ENCODE assay signal across 28 cellular contexts in the genomic region with DNA sequence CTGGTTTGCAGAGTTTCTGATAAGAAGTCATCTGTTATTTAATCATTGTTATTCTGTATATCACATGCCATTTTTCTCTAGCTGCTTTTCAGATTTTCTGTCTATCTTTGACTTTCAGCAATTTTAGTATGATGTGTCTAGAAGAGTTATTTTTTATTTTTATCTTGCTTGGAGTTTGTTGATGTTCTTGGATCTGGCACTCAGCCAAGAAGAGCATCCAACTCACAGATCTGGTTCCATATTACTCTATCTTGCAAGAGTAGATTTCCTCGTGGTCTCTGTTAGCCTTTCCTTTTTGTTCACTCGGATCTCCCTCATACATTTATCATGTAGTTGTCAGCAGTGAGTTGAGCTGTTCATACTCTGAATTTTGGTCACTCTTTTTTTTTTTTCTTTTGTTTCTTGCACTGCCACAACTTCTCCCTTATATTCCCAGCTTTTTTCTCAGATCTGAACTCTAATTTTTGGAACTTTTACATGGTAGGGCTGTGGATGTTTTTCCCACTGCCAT. TPM values are rescaled to one million over a fixed set of nuclear protein-coding genes. Genes with fewer than 3 reads are reported as not detected.
"Had no signal": no experiment of that assay in that cellular context is flagged by ENCODE, and none has a peak within 500 bp of the region (broad histone marks: within the 10 kb centered on the region; RNA-seq: fewer than 3 reads in every experiment).

No MANE protein-coding gene starts in this region.

- ATAC-seq: activated CD4-positive, alpha-beta T cell treated with anti-CD3 and anti-CD28 coated beads for 36 hours; activated T-helper 17 cell treated with anti-CD3 and anti-CD28 coated beads, Interleukin-2, amount 50 U/mL, for 72 hours; effector memory CD8-positive, alpha-beta T cell; gastroesophageal sphincter; left ventricle myocardium superior; natural killer cell treated with Interleukin-12 subunit alpha and Interleukin-12 subunit beta and Interleukin-15 and Interleukin-18, amount 100 ng/mL, for 72 hours; pancreas; psoas muscle; right cardiac atrium; stimulated activated effector memory CD8-positive, alpha-beta T cell treated with anti-CD3 and anti-CD28 coated beads, Interleukin-12 subunit alpha, Interleukin-12 subunit beta, amount 100 ng/mL, for 72 hours had no signal

- H3K27ac Mint-ChIP-seq: activated B cell treated with CpG ODN at 0.5 μM for 24 hours; activated CD4-positive, alpha-beta T cell treated with anti-CD3 and anti-CD28 coated beads for 36 hours; activated naive CD8-positive, alpha-beta T cell treated with anti-CD3 and anti-CD28 coated beads for 36 hours; activated T-cell treated with anti-CD3 and anti-CD28 coated beads, Interleukin-2, amount 50 U/mL, for 24 hours; activated T-helper 17 cell treated with anti-CD3 and anti-CD28 coated beads, Interleukin-2, amount 50 U/mL, for 72 hours; effector memory CD8-positive, alpha-beta T cell; natural killer cell treated with Interleukin-12 subunit alpha and Interleukin-12 subunit beta and Interleukin-15 and Interleukin-18, amount 100 ng/mL, for 72 hours; stimulated activated effector memory CD8-positive, alpha-beta T cell treated with anti-CD3 and anti-CD28 coated beads, Interleukin-12 subunit alpha, Interleukin-12 subunit beta, amount 100 ng/mL, for 72 hours had no signal

- H3K4me1 Mint-ChIP-seq: activated B cell treated with CpG ODN at 0.5 μM for 24 hours; activated CD4-positive, alpha-beta T cell treated with anti-CD3 and anti-CD28 coated beads for 36 hours; activated naive CD8-positive, alpha-beta T cell treated with anti-CD3 and anti-CD28 coated beads for 36 hours; activated T-helper 17 cell treated with anti-CD3 and anti-CD28 coated beads, Interleukin-2, amount 50 U/mL, for 72 hours; stimulated activated effector memory CD8-positive, alpha-beta T cell treated with anti-CD3 and anti-CD28 coated beads, Interleukin-12 subunit alpha, Interleukin-12 subunit beta, amount 100 ng/mL, for 72 hours had no signal

- H3K27me3 Mint-ChIP-seq: activated T-cell treated with anti-CD3 and anti-CD28 coated beads, Interleukin-2, amount 50 U/mL, for 24 hours; activated T-helper 17 cell treated with anti-CD3 and anti-CD28 coated beads, Interleukin-2, amount 50 U/mL, for 72 hours; effector memory CD8-positive, alpha-beta T cell; natural killer cell treated with Interleukin-12 subunit alpha and Interleukin-12 subunit beta and Interleukin-15 and Interleukin-18, amount 100 ng/mL, for 72 hours had no signal

- H3K9me3 Mint-ChIP-seq: activated B cell treated with CpG ODN at 0.5 μM for 24 hours; activated naive CD8-positive, alpha-beta T cell treated with anti-CD3 and anti-CD28 coated beads for 36 hours; activated T-cell treated with anti-CD3 and anti-CD28 coated beads, Interleukin-2, amount 50 U/mL, for 24 hours; activated T-helper 17 cell treated with anti-CD3 and anti-CD28 coated beads, Interleukin-2, amount 50 U/mL, for 72 hours; stimulated activated effector memory CD8-positive, alpha-beta T cell treated with anti-CD3 and anti-CD28 coated beads, Interleukin-12 subunit alpha, Interleukin-12 subunit beta, amount 100 ng/mL, for 72 hours had no signal

- DNase-seq: activated B cell treated with CpG ODN at 0.5 μM for 24 hours; activated CD4-positive, alpha-beta T cell treated with anti-CD3 and anti-CD28 coated beads for 36 hours; activated CD4-positive, alpha-beta T cell treated with anti-CD3 and anti-CD28 coated beads, Interleukin-2, amount 50 U/mL, for 4 hours; activated CD8-positive, alpha-beta memory T cell treated with anti-CD3 and anti-CD28 coated beads for 24 hours; activated CD8-positive, alpha-beta memory T cell treated with anti-CD3 and anti-CD28 coated beads, Interleukin-2, amount 50 U/mL, for 4 hours; activated naive CD8-positive, alpha-beta T cell treated with anti-CD3 and anti-CD28 coated beads for 36 hours; activated T-cell treated with anti-CD3 and anti-CD28 coated beads, Interleukin-2, amount 50 U/mL, for 24 hours; central memory CD4-positive, alpha-beta T cell; dorsolateral prefrontal cortex; effector memory CD8-positive, alpha-beta T cell; head of caudate nucleus; hypothalamus; left ventricle myocardium superior; mammary epithelial cell; pancreas; psoas muscle; right cardiac atrium; stimulated activated CD4-positive, alpha-beta T cell treated with anti-CD3 and anti-CD28 coated beads, Interleukin-12 subunit alpha, Interleukin-12 subunit beta, amount 100 ng/mL, for 4 hours; stimulated activated CD4-positive, alpha-beta T cell treated with anti-CD3 and anti-CD28 coated beads, Interleukin-1b, Interleukin-23, amount 100 ng/mL, for 48 hours; stomach had no signal

- H3K4me3 ChIP-seq: dorsolateral prefrontal cortex, esophagus muscularis mucosa, gastroesophageal sphincter, pancreas, psoas muscle, stomach, suprapubic skin, tibial nerve had no signal

- H3K36me3 Mint-ChIP-seq: activated naive CD8-positive, alpha-beta T cell treated with anti-CD3 and anti-CD28 coated beads for 36 hours; natural killer cell treated with Interleukin-12 subunit alpha and Interleukin-12 subunit beta and Interleukin-15 and Interleukin-18, amount 100 ng/mL, for 72 hours; stimulated activated effector memory CD8-positive, alpha-beta T cell treated with anti-CD3 and anti-CD28 coated beads, Interleukin-12 subunit alpha, Interleukin-12 subunit beta, amount 100 ng/mL, for 72 hours had no signal

- H3K4me3 Mint-ChIP-seq: activated B cell treated with CpG ODN at 0.5 μM for 24 hours; activated CD4-positive, alpha-beta T cell treated with anti-CD3 and anti-CD28 coated beads for 36 hours; activated naive CD8-positive, alpha-beta T cell treated with anti-CD3 and anti-CD28 coated beads for 36 hours; activated T-cell treated with anti-CD3 and anti-CD28 coated beads, Interleukin-2, amount 50 U/mL, for 24 hours; activated T-helper 17 cell treated with anti-CD3 and anti-CD28 coated beads, Interleukin-2, amount 50 U/mL, for 72 hours; effector memory CD8-positive, alpha-beta T cell; natural killer cell treated with Interleukin-12 subunit alpha and Interleukin-12 subunit beta and Interleukin-15 and Interleukin-18, amount 100 ng/mL, for 72 hours; stimulated activated effector memory CD8-positive, alpha-beta T cell treated with anti-CD3 and anti-CD28 coated beads, Interleukin-12 subunit alpha, Interleukin-12 subunit beta, amount 100 ng/mL, for 72 hours had no signal

RNA-seq across cellular contexts. Expression of gene CALCR, which starts 54.8 kb away (rescaled TPM):
- total RNA-seq: activated B cell treated with CpG ODN at 0.5 μM for 24 hours; activated CD4-positive, alpha-beta T cell treated with anti-CD3 and anti-CD28 coated beads for 36 hours; activated naive CD8-positive, alpha-beta T cell treated with anti-CD3 and anti-CD28 coated beads for 36 hours; activated T-helper 17 cell treated with anti-CD3 and anti-CD28 coated beads, Interleukin-2, amount 50 U/mL, for 72 hours; endothelial cell of umbilical vein; left ventricle myocardium superior; mammary epithelial cell; natural killer cell treated with Interleukin-12 subunit alpha and Interleukin-12 subunit beta and Interleukin-15 and Interleukin-18, amount 100 ng/mL, for 72 hours; pancreas; stomach; suprapubic skin had no signal
